Comparison of ENCODE assay signal across 8 cellular contexts in the genomic region with DNA sequence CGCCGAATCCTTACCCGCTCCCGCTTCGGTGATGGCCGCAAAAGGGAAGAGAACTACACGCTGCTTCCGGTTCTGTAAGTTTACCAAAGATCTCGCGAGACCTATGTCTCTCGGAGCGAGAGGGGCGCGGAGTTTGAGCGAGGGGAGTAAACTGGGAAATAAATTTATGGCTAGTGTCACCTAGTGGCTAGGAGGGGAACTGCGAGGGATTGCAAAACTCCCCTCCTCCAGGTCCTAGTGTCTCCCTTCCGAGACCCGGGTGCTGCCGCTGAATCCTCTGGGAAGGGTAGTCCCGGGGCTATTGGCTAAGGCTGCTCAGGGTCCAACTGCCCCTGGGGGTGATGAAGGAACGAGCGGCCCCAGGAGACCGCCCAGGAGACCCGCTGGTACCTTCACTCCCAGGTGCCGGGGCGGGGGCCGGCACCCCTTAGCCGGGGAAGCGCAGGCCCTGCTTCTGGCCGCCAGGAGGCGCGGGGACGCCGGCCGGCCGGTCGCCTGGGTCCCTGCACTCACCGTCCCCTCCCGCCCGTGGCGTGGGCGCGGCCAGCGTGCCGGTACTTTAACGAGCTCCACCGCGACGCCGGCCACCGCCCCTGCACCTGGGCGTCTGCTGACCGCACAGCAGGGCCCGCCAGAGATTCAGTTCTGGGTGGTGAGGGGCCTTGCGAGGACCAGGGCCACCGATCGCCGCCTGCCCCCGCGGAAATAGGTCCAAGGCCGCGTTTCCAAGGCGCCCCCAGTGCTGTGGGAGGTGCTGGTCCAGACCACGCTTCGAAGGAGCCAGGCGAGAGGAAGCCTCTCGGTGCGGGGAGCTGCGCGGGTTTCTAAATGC. TPM values are rescaled to one million over a fixed set of nuclear protein-coding genes. Genes with fewer than 3 reads are reported as not detected.
DNase-seq lines count a peak whose midpoint lies in the region; ATAC-seq and TF ChIP-seq lines count a peak whose summit lies in the region.

A gene (minus strand): TSS at position 51 of the 832 bp plus-strand sequence. CDS start 883 bp downstream, outside the sequence.

- POLR2A ChIA-PET in GM10248 (lab: Yijun Ruan, JAX) = interaction anchor here (0.8 to 1.2 kb wide), 3 partner anchors 52 to 247 kb away, joined by 3 to 5 read pairs (median 4); a partner anchor contains a TSS

- peaks cover 8% of the 10 kb centered on the region for H3K27me3 Mint-ChIP-seq in glutamatergic neuron (ENCODE audit: unreplicated experiment)
- H3K27me3 Mint-ChIP-seq in osteocyte (ENCODE audit: unreplicated experiment) = no peaks in the 10 kb centered on the region

- peak within 1 kb of the TSS; percentile 65 to 87 (median 78) for H3K27ac ChIP-seq in thyroid gland

- peak within 1 kb of the TSS; percentile 99 for H3K4me3 Mint-ChIP-seq in glutamatergic neuron (ENCODE audit: unreplicated experiment)
- peak within 1 kb of the TSS; percentile 99 for H3K4me3 Mint-ChIP-seq in osteocyte (ENCODE audit: unreplicated experiment)

- no peaks in the 10 kb centered on the region for H3K27me3 ChIP-seq in thyroid gland

- peaks cover 44 to 49% of the 10 kb centered on the region in 2 donors for H3K36me3 Mint-ChIP-seq in activated naive CD4-positive, alpha-beta T cell treated with anti-CD3 and anti-CD28 coated beads, Interleukin-2, amount 50 U/mL, for 72 hours
- H3K36me3 Mint-ChIP-seq in glutamatergic neuron (ENCODE audit: unreplicated experiment) (no peaks in the 10 kb centered on the region), osteocyte (ENCODE audit: unreplicated experiment) (peaks cover 31% of the 10 kb centered on the region)

- no peaks in the 10 kb centered on the region for H3K9me3 Mint-ChIP-seq in activated naive CD4-positive, alpha-beta T cell treated with anti-CD3 and anti-CD28 coated beads, Interleukin-2, amount 50 U/mL, for 72 hours
- H3K9me3 Mint-ChIP-seq in glutamatergic neuron (ENCODE audit: unreplicated experiment) = peaks cover 7% of the 10 kb centered on the region
- no peaks in the 10 kb centered on the region for H3K9me3 Mint-ChIP-seq in osteocyte (ENCODE audit: unreplicated experiment)

- peak within 1 kb of the TSS; percentile 24 to 88 (median 60) for H3K4me3 ChIP-seq in thyroid gland (replicated peaks in 1 of 3)

- H3K4me1 ChIP-seq in thyroid gland = peaks cover 20 to 25% of the 10 kb centered on the region in 2 donors

- TF ChIP-seq CTCF in GM10248 (IDR thresholded peaks at IDR 0.05; ENCODE audit: control extremely low read depth, extremely low read depth, low read depth, missing control alignments) (peak; percentile 89), glutamatergic neuron (IDR thresholded peaks at IDR 0.05; ENCODE audit: partially characterized antibody, unreplicated experiment) (peak; percentile 99), osteocyte (IDR thresholded peaks at IDR 0.05) (peak; percentile 98), thyroid gland (IDR thresholded peaks at IDR 0.05) (peak; percentile 94 to 100 (median 98))

- 0% methylated on average over 20 to 33 of the region's 70 CpGs for WGBS in thyroid gland, 2 donors

- DNase-seq in GM10248 (ENCODE audit: extremely low spot score) = peak; percentile 95
- DNase-seq in NCI-H1048 (lab: John Stamatoyannopoulos, UW) = peak; percentile 94
- DNase-seq in activated naive CD4-positive, alpha-beta T cell treated with anti-CD3 and anti-CD28 coated beads, Interleukin-2, amount 50 U/mL, for 72 hours (ENCODE audit: low spot score in 2 of 2) = peak; percentile 93 to 96
- peak; percentile 91 for DNase-seq in glutamatergic neuron
- peak; percentile 97 for DNase-seq in osteocyte (ENCODE audit: extremely low spot score, unreplicated experiment)
- peak; percentile 97 to 98 for DNase-seq in thyroid gland

- CTCF ChIA-PET in GM10248 (lab: Yijun Ruan, JAX) = interaction anchor here (0.6 to 1.6 kb wide), 45 partner anchors 8 to 615 kb away, joined by 3 to 21 read pairs (median 4); a partner anchor contains a TSS

- no peaks in the 10 kb centered on the region for H3K9me3 ChIP-seq in thyroid gland

- TF ChIP-seq POLR2A in thyroid gland (IDR thresholded peaks at IDR 0.05) = peak in 1 of 2 donors; percentile 74

- ATAC-seq in HG02571 (IDR thresholded peaks at IDR 0.05; ENCODE audit: unreplicated experiment) = peak; percentile 85
- ATAC-seq in SK-N-SH treated with all-trans-retinoic acid at 6 μM for 48 hours = peak; percentile 83
- peak; percentile 92 for ATAC-seq in activated naive CD4-positive, alpha-beta T cell treated with anti-CD3 and anti-CD28 coated beads, Interleukin-2, amount 50 U/mL, for 72 hours

- H3K27ac Mint-ChIP-seq in activated naive CD4-positive, alpha-beta T cell treated with anti-CD3 and anti-CD28 coated beads, Interleukin-2, amount 50 U/mL, for 72 hours = peak within 1 kb of the TSS; percentile 97 to 100
- H3K27ac Mint-ChIP-seq in glutamatergic neuron (ENCODE audit: unreplicated experiment) (peak within 1 kb of the TSS; percentile 95), osteocyte (ENCODE audit: unreplicated experiment) (peak within 1 kb of the TSS; percentile 98)

- H3K4me1 Mint-ChIP-seq in glutamatergic neuron (ENCODE audit: low read depth, unreplicated experiment) (peaks cover 8% of the 10 kb centered on the region), osteocyte (ENCODE audit: unreplicated experiment) (peaks cover 50% of the 10 kb centered on the region)

- intact Hi-C loops in thyroid gland (cut with DNase I) = no loop called here

- H3K36me3 ChIP-seq in thyroid gland = peaks cover 20 to 27% of the 10 kb centered on the region in 2 donors

TF ChIP-seq in SK-N-SH treated with all-trans-retinoic acid at 6 μM for 48 hours, 23 proteins besides CTCF, POLR2A, EP300 and RAD21 (continues in another document):
- TF ChIP-seq ARNTL (CRISPR knock-in tag; IDR thresholded peaks at IDR 0.05; ENCODE audit: borderline replicate concordance, low read depth) (no peak), ZNF70 (CRISPR knock-in tag; IDR thresholded peaks at IDR 0.05) (no peak), CSDC2 (CRISPR knock-in tag; IDR thresholded peaks at IDR 0.05) (no peak), SNAI2 (CRISPR knock-in tag; IDR thresholded peaks at IDR 0.05) (no peak), ZC3H10 (CRISPR knock-in tag; IDR thresholded peaks at IDR 0.05) (no peak), ESRRG (CRISPR knock-in tag; IDR thresholded peaks at IDR 0.05) (no peak), TOX (CRISPR knock-in tag; IDR thresholded peaks at IDR 0.05; ENCODE audit: borderline replicate concordance) (no peak), TCF4 (CRISPR knock-in tag; IDR thresholded peaks at IDR 0.05; ENCODE audit: borderline replicate concordance) (no peak)
- TF ChIP-seq, protein P1, sequence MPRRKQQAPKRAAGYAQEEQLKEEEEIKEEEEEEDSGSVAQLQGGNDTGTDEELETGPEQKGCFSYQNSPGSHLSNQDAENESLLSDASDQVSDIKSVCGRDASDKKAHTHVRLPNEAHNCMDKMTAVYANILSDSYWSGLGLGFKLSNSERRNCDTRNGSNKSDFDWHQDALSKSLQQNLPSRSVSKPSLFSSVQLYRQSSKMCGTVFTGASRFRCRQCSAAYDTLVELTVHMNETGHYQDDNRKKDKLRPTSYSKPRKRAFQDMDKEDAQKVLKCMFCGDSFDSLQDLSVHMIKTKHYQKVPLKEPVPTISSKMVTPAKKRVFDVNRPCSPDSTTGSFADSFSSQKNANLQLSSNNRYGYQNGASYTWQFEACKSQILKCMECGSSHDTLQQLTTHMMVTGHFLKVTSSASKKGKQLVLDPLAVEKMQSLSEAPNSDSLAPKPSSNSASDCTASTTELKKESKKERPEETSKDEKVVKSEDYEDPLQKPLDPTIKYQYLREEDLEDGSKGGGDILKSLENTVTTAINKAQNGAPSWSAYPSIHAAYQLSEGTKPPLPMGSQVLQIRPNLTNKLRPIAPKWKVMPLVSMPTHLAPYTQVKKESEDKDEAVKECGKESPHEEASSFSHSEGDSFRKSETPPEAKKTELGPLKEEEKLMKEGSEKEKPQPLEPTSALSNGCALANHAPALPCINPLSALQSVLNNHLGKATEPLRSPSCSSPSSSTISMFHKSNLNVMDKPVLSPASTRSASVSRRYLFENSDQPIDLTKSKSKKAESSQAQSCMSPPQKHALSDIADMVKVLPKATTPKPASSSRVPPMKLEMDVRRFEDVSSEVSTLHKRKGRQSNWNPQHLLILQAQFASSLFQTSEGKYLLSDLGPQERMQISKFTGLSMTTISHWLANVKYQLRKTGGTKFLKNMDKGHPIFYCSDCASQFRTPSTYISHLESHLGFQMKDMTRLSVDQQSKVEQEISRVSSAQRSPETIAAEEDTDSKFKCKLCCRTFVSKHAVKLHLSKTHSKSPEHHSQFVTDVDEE (CRISPR knock-in tag; IDR thresholded peaks at IDR 0.05) = no peak; the same call in 1 of the 2 replicates
- TF ChIP-seq, protein P2, sequence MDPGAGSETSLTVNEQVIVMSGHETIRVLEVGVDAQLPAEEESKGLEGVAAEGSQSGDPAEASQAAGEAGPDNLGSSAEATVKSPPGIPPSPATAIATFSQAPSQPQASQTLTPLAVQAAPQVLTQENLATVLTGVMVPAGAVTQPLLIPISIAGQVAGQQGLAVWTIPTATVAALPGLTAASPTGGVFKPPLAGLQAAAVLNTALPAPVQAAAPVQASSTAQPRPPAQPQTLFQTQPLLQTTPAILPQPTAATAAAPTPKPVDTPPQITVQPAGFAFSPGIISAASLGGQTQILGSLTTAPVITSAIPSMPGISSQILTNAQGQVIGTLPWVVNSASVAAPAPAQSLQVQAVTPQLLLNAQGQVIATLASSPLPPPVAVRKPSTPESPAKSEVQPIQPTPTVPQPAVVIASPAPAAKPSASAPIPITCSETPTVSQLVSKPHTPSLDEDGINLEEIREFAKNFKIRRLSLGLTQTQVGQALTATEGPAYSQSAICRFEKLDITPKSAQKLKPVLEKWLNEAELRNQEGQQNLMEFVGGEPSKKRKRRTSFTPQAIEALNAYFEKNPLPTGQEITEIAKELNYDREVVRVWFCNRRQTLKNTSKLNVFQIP (CRISPR knock-in tag; IDR thresholded peaks at IDR 0.05; ENCODE audit: borderline replicate concordance, low read depth) = no peak
- TF ChIP-seq, protein P3, sequence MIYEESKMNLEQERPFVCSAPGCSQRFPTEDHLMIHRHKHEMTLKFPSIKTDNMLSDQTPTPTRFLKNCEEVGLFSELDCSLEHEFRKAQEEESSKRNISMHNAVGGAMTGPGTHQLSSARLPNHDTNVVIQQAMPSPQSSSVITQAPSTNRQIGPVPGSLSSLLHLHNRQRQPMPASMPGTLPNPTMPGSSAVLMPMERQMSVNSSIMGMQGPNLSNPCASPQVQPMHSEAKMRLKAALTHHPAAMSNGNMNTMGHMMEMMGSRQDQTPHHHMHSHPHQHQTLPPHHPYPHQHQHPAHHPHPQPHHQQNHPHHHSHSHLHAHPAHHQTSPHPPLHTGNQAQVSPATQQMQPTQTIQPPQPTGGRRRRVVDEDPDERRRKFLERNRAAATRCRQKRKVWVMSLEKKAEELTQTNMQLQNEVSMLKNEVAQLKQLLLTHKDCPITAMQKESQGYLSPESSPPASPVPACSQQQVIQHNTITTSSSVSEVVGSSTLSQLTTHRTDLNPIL (CRISPR knock-in tag; IDR thresholded peaks at IDR 0.05; ENCODE audit: low read depth) = no peak

RNA-seq across cellular contexts. Expression of the gene that starts here (rescaled TPM):
- total RNA-seq in activated naive CD4-positive, alpha-beta T cell treated with anti-CD3 and anti-CD28 coated beads, Interleukin-2, amount 50 U/mL, for 72 hours = 1,000 to 10,000 TPM; 2,907 to 3,757 TPM
- total RNA-seq in glutamatergic neuron (ENCODE audit: unreplicated experiment) (941 TPM), osteocyte (1,600 and 1,654 TPM in 2 replicates), thyroid gland (1,000 to 10,000 TPM; 2,728 to 5,465 (median 3,162) TPM)

Comparison
In these comparisons a context has a peak if more than half of its experiments do, and no peak if none do; other contexts are left out.
1. Peak in every context shown above with its lines: DNase-seq, ATAC-seq, H3K4me3 ChIP-seq and H3K27ac ChIP-seq.